In the genomic region with DNA sequence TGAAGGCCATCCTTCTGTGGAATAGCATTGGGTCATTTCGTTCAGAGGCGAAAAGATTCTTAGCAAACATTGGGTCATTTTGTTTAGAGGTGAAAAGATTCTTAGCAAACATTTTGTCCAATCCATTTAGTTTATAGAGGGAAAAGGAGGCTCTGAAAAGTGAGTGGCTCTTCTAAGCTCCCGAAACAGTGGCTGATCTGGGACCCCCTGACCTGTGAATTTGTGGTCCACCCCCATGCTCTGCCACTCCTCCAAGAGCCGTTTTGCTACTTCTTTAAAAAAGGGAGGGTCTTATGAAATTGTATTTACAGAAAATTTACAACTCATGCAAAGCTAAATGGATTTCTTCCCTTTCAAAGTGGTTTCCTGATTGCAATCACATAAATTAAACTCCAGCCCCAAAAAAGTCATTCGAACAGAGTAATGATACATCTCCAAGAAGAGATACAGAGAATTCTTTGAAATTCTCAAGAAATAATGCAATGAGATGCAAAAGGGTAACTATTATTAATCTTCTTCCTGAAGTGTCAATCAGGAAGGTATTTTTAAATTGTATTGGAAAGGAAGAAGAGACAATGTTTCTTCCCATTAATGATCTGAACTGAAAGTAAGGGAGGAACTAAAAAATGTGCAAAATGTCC, we compare ENCODE assay signal across 1 cellular context.
A peak's percentile ranks its signal among the peaks of the same experiment; 100 is the strongest.
TF ChIP-seq lines count a peak whose summit lies in the region.

No MANE protein-coding gene starts in this region.

TF ChIP-seq in K562, 482 proteins besides CTCF, POLR2A, EP300 and RAD21 (continued from another document):
- TF ChIP-seq, protein P1, sequence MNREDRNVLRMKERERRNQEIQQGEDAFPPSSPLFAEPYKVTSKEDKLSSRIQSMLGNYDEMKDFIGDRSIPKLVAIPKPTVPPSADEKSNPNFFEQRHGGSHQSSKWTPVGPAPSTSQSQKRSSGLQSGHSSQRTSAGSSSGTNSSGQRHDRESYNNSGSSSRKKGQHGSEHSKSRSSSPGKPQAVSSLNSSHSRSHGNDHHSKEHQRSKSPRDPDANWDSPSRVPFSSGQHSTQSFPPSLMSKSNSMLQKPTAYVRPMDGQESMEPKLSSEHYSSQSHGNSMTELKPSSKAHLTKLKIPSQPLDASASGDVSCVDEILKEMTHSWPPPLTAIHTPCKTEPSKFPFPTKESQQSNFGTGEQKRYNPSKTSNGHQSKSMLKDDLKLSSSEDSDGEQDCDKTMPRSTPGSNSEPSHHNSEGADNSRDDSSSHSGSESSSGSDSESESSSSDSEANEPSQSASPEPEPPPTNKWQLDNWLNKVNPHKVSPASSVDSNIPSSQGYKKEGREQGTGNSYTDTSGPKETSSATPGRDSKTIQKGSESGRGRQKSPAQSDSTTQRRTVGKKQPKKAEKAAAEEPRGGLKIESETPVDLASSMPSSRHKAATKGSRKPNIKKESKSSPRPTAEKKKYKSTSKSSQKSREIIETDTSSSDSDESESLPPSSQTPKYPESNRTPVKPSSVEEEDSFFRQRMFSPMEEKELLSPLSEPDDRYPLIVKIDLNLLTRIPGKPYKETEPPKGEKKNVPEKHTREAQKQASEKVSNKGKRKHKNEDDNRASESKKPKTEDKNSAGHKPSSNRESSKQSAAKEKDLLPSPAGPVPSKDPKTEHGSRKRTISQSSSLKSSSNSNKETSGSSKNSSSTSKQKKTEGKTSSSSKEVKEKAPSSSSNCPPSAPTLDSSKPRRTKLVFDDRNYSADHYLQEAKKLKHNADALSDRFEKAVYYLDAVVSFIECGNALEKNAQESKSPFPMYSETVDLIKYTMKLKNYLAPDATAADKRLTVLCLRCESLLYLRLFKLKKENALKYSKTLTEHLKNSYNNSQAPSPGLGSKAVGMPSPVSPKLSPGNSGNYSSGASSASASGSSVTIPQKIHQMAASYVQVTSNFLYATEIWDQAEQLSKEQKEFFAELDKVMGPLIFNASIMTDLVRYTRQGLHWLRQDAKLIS (CRISPR knock-in tag; IDR thresholded peaks at IDR 0.05): 0 out of 2 replicates have a peak, but pooled peaks have one; percentile 9
- TF ChIP-seq BRD4 (IDR thresholded peaks at IDR 0.05) (peak; percentile 76), ZBTB40 (IDR thresholded peaks at IDR 0.05) (0 out of 2 replicates have a peak, but pooled peaks have one; percentile 18), ZBTB40 (CRISPR knock-in tag; IDR thresholded peaks at IDR 0.05) (no peak), ZNF431 (CRISPR knock-in tag; IDR thresholded peaks at IDR 0.05) (no peak), KDM1A (IDR thresholded peaks at IDR 0.05) (no peak), THRAP3 (IDR thresholded peaks at IDR 0.05; ENCODE audit: borderline replicate concordance) (peak; percentile 46; the same call in 1 of the 2 replicates), PTTG1 (tag; IDR thresholded peaks at IDR 0.05; ENCODE audit: low read depth) (0 out of 2 replicates have a peak, but pooled peaks have one; percentile 28), MEIS2 (IDR thresholded peaks at IDR 0.05; ENCODE audit: partially characterized antibody) (peak; percentile 78), KLF6 (CRISPR knock-in tag; IDR thresholded peaks at IDR 0.05; ENCODE audit: borderline replicate concordance) (peak; percentile 20; the same call in 1 of the 2 replicates), NFRKB (IDR thresholded peaks at IDR 0.05; ENCODE audit: low read depth) (peak; percentile 83), RBFOX2 (IDR thresholded peaks at IDR 0.05; ENCODE audit: low read depth, low read length) (peak; percentile 50), PATZ1 (CRISPR knock-in tag; IDR thresholded peaks at IDR 0.05; ENCODE audit: borderline replicate concordance) (no peak), NCOA4 (IDR thresholded peaks at IDR 0.05; ENCODE audit: partially characterized antibody) (peak; percentile 11), NR2C1 (IDR thresholded peaks at IDR 0.05) (no peak), NR2C1 (tag; IDR thresholded peaks at IDR 0.05) (peak; percentile 27; the same call in 1 of the 2 replicates), THAP7 (CRISPR knock-in tag; IDR thresholded peaks at IDR 0.05) (0 out of 2 replicates have a peak, but pooled peaks have one; percentile 20), ETV6 (IDR thresholded peaks at IDR 0.05; ENCODE audit: borderline replicate concordance in 1 of 2, low read depth in 2 of 2, low read length in 1 of 2) (no peak), ETV6 (CRISPR knock-in tag; IDR thresholded peaks at IDR 0.05; ENCODE audit: borderline replicate concordance) (no peak), KLF13 (tag; IDR thresholded peaks at IDR 0.05; ENCODE audit: borderline replicate concordance, low read depth) (peak; percentile 40; the same call in 1 of the 2 replicates), CREB3 (tag; conservative IDR thresholded peaks at IDR 0.05; ENCODE audit: low read depth) (0 out of 2 replicates have a peak, but pooled peaks have one; percentile 32), AFF1 (IDR thresholded peaks at IDR 0.05; ENCODE audit: low read depth in 1 of 2, partially characterized antibody in 2 of 2) (peak in 1 of 2 experiments; percentile 16), MCM7 (IDR thresholded peaks at IDR 0.05) (0 out of 4 replicates have a peak, but pooled peaks of 1 of the 2 experiments have one; percentile 21), ATF4 (CRISPR knock-in tag; IDR thresholded peaks at IDR 0.05) (no peak), TBP (optimal IDR thresholded peaks at IDR 0.05; ENCODE audit: low read depth, low read length) (peak; percentile 10), ZEB2 (IDR thresholded peaks at IDR 0.05) (no peak)
